Comparison of ENCODE assay signal across 10 cellular contexts in genomic region chr22:45262931-45263789, GRCh38. TPM values are rescaled to one million over a fixed set of nuclear protein-coding genes. Genes with fewer than 3 reads are reported as not detected.
A peak's percentile ranks its signal among the peaks of the same experiment; 100 is the strongest.
DNase-seq lines count a peak whose midpoint lies in the region; ATAC-seq and TF ChIP-seq lines count a peak whose summit lies in the region.
"Had no signal": no experiment of that assay in that cellular context is flagged by ENCODE, and none has a peak within 500 bp of the region (broad histone marks: within the 10 kb centered on the region; RNA-seq: fewer than 3 reads in every experiment).

No MANE protein-coding gene starts in this region.

- peak; percentile 75 for ATAC-seq in GM21423 (IDR thresholded peaks at IDR 0.05; ENCODE audit: unreplicated experiment)
- ATAC-seq in activated B cell treated with CpG ODN at 0.5 μM for 24 hours (ENCODE audit: low read depth), result peak; percentile 97

- H3K27ac ChIP-seq in HL-60 (replicated peaks), result peak overlapping the region; percentile 58
- no peak overlapping the region for H3K27ac ChIP-seq in osteoblast (ENCODE audit: low read depth, low read length)
- H3K27ac ChIP-seq: cardiac muscle cell had no signal

- peak overlapping the region; percentile 81 for H3K27ac Mint-ChIP-seq in activated B cell treated with CpG ODN at 0.5 μM for 24 hours

- no peaks in the 10 kb centered on the region for H3K9me3 ChIP-seq in osteoblast (ENCODE audit: low read depth, low read length)

- no peaks in the 10 kb centered on the region for H3K36me3 Mint-ChIP-seq in activated B cell treated with CpG ODN at 0.5 μM for 24 hours (ENCODE audit: low read depth)

- intact Hi-C loops in activated B cell treated with CpG ODN at 0.5 μM for 24 hours (cut with micrococcal nuclease), result loop anchor here (1.0 to 5.0 kb wide), 6 partner anchors 17 to 161 kb away; partner anchors contain the start of gene NUP50

- no peaks in the 10 kb centered on the region for H4K20me1 ChIP-seq in osteoblast (ENCODE audit: insufficient read depth, low read length)

- H3K4me1 ChIP-seq in osteoblast (ENCODE audit: insufficient read depth, low read length), result peaks cover 8% of the 10 kb centered on the region

- peak overlapping the region; percentile 81 for H2AFZ ChIP-seq in osteoblast (ENCODE audit: low read length)

- H3K4me3 ChIP-seq in HL-60 (replicated peaks; ENCODE audit: insufficient read depth, low read length) (0 out of 2 replicates have a peak overlapping the region, but pooled peaks have one; percentile 1), osteoblast (ENCODE audit: insufficient read depth, low read length) (no peak overlapping the region)
- H3K4me3 ChIP-seq: cardiac muscle cell had no signal

- no peaks in the 10 kb centered on the region for H3K36me3 ChIP-seq in osteoblast (ENCODE audit: insufficient read depth, low read length)
- H3K36me3 ChIP-seq: cardiac muscle cell had no signal

- H3K4me2 ChIP-seq in osteoblast (ENCODE audit: insufficient read depth, low read length), result no peak overlapping the region

- peaks cover 50% of the 10 kb centered on the region for H3K4me1 Mint-ChIP-seq in activated B cell treated with CpG ODN at 0.5 μM for 24 hours

- H3K27me3 Mint-ChIP-seq in activated B cell treated with CpG ODN at 0.5 μM for 24 hours, result no peaks in the 10 kb centered on the region

- peak overlapping the region; percentile 77 for H3K4me3 Mint-ChIP-seq in activated B cell treated with CpG ODN at 0.5 μM for 24 hours

- H3K9me3 Mint-ChIP-seq in activated B cell treated with CpG ODN at 0.5 μM for 24 hours, result no peaks in the 10 kb centered on the region

- POLR2A ChIA-PET in GM10248 (lab: Yijun Ruan, JAX) (no interaction called here), activated B cell treated with CpG ODN at 0.5 μM for 24 hours (lab: Charles Lee) (interaction anchor here (0.7 to 3.4 kb wide), 14 partner anchors 13 to 685 kb away, joined by 3 to 27 read pairs (median 4); partner anchors contain the start of gene NUP50)

- H3K27me3 ChIP-seq in HL-60 (ENCODE audit: insufficient read depth, poor library complexity, severe bottlenecking), result no peaks in the 10 kb centered on the region
- H3K27me3 ChIP-seq in osteoblast (ENCODE audit: insufficient read depth, low read length), result no peaks in the 10 kb centered on the region
- H3K27me3 ChIP-seq: cardiac muscle cell had no signal

- TF ChIP-seq CTCF in GM10248 (IDR thresholded peaks at IDR 0.05; ENCODE audit: control extremely low read depth, extremely low read depth, low read depth, missing control alignments) (no peak), HL-60 (IDR thresholded peaks at IDR 0.05; ENCODE audit: insufficient read depth, low read length) (no peak), activated B cell treated with CpG ODN at 0.5 μM for 24 hours (IDR thresholded peaks at IDR 0.05) (no peak), osteoblast (IDR thresholded peaks at IDR 0.05; ENCODE audit: extremely low read depth, low read depth, low read length) (no peak)

- no peaks in the 10 kb centered on the region for H3K79me2 ChIP-seq in osteoblast (ENCODE audit: insufficient read depth, low read length)

- CTCF ChIA-PET in GM10248 (lab: Yijun Ruan, JAX), result interaction anchor here (0.8 to 3.4 kb wide), 15 partner anchors 9 to 291 kb away, joined by 3 to 27 read pairs (median 4); no protein-coding TSS in a partner anchor
- CTCF ChIA-PET in activated B cell treated with CpG ODN at 0.5 μM for 24 hours (lab: Charles Lee), result interaction anchor here (1.2 to 1.4 kb wide), 2 partner anchors 25 to 28 kb away, joined by 4 read pairs; no protein-coding TSS in a partner anchor

- DNase-seq in GM10248 (ENCODE audit: extremely low spot score) (peak; percentile 80), HL-60 (ENCODE audit: low read depth in 1 of 2, low spot score in 1 of 2) (peak; percentile 77 to 94), activated B cell treated with CpG ODN at 0.5 μM for 24 hours (peak; percentile 78), osteoblast (ENCODE audit: insufficient read length, low spot score, missing footprints) (peak; percentile 58), glomerular visceral epithelial cell (ENCODE audit: extremely low spot score) (no peak), 8988T (no peak), AG20443 (ENCODE audit: low spot score) (no peak)

RNA-seq across cellular contexts. Expression of gene UPK3A, which starts 21.6 kb away (rescaled TPM):
- total RNA-seq in activated B cell treated with CpG ODN at 0.5 μM for 24 hours (1.4 and 1.6 TPM in 2 replicates), osteoblast (not detected in 2 replicates)
- total RNA-seq: HT1080 had no signal

RNA-seq across cellular contexts. Expression of gene KIAA0930, which starts 22.5 kb away (rescaled TPM):
- total RNA-seq in activated B cell treated with CpG ODN at 0.5 μM for 24 hours, result 39.5 and 42.2 TPM in 2 replicates
- total RNA-seq in osteoblast, result 31.8 and 43.4 TPM in 2 replicates

RNA-seq across cellular contexts. Expression of gene FAM118A, which starts 46.6 kb away (rescaled TPM):
- total RNA-seq in activated B cell treated with CpG ODN at 0.5 μM for 24 hours, result 49.7 and 59.3 TPM in 2 replicates
- 21.7 and 23.9 TPM in 2 replicates for total RNA-seq in osteoblast

Comparison
In these comparisons a context has a peak if more than half of its experiments do, and no peak if none do; other contexts are left out.
1. DNase-seq: peak in GM10248 (single experiment), HL-60 (2 of 2), activated B cell treated with CpG ODN at 0.5 μM for 24 hours (single experiment) and osteoblast (single experiment); none in glomerular visceral epithelial cell (single experiment), 8988T (single experiment) and AG20443 (single experiment).